In the genomic region with DNA sequence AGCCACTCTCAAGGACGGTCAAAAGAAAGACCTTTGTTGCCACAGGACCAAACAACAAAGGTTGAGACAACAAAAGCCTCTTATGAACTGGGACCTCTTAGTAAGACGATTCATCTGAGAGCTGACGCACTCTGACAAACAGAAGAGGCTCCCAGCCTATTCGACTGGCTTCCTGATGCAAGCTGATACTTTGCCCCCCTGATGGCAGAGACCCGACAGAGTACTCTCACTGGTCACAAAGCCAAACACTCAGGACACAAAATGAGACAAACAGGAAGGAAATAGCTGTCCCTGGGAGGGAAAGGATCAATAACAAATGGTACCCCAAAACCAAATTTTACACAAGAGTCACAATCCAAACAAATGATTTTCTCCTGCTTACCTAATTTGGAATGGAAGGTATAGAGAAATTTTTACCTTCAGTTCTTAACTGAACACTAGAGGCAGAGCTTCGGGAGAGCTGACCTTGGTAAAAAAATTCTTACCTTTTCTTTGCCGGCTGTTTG, we compare ENCODE assay signal across 24 cellular contexts.
DNase-seq lines count a peak whose midpoint lies in the region; ATAC-seq and TF ChIP-seq lines count a peak whose summit lies in the region.
"Had no signal": no experiment of that assay in that cellular context is flagged by ENCODE, and none has a peak within 500 bp of the region (broad histone marks: within the 10 kb centered on the region; RNA-seq: fewer than 3 reads in every experiment).

No MANE protein-coding gene starts in this region.

- H3K27ac ChIP-seq in hepatocyte, result peak overlapping the region; percentile 45
- no peak overlapping the region for H3K27ac ChIP-seq in adrenal gland
- H3K27ac ChIP-seq in tibial nerve, result no peak overlapping the region
- H3K27ac ChIP-seq: brain microvascular endothelial cell, coronary artery, pancreas, suprapubic skin had no signal

- H3K27me3 Mint-ChIP-seq in activated CD8-positive, alpha-beta T cell treated with anti-CD3 and anti-CD28 coated beads, Interleukin-2, amount 10 ng/mL, durations not matched to agents 7 days and 5 days (ENCODE audit: low read depth), result peaks cover 2% of the 10 kb centered on the region
- H3K27me3 Mint-ChIP-seq in activated CD8-positive, alpha-beta T cell treated with anti-CD3 and anti-CD28 coated beads for 36 hours, result no peaks in the 10 kb centered on the region
- no peaks in the 10 kb centered on the region for H3K27me3 Mint-ChIP-seq in type B pancreatic cell
- H3K27me3 Mint-ChIP-seq: activated CD4-positive, alpha-beta T cell treated with anti-CD3 and anti-CD28 coated beads, Interleukin-2, amount 10 ng/mL, durations not matched to agents 7 days and 5 days; activated naive CD8-positive, alpha-beta T cell treated with anti-CD3 and anti-CD28 coated beads, Interleukin-2, amount 50 U/mL, for 24 hours had no signal

- CTCF ChIA-PET in activated CD8-positive, alpha-beta T cell treated with anti-CD3 and anti-CD28 coated beads, Interleukin-2, amount 10 ng/mL, durations not matched to agents 7 days and 5 days (lab: Charles Lee), result interaction anchor here (1.1 to 1.5 kb wide), 2 partner anchors 44 to 77 kb away, joined by 3 to 5 read pairs; no protein-coding TSS in a partner anchor
- CTCF ChIA-PET in activated CD8-positive, alpha-beta T cell treated with anti-CD3 and anti-CD28 coated beads for 36 hours (lab: Charles Lee), result interaction anchor here (0.9 to 1.6 kb wide), 3 partner anchors 62 to 115 kb away, joined by 3 to 4 read pairs (median 3); no protein-coding TSS in a partner anchor

- H3K36me3 Mint-ChIP-seq in activated CD8-positive, alpha-beta T cell treated with anti-CD3 and anti-CD28 coated beads, Interleukin-2, amount 10 ng/mL, durations not matched to agents 7 days and 5 days (ENCODE audit: low read depth), result peaks cover 4% of the 10 kb centered on the region
- no peaks in the 10 kb centered on the region for H3K36me3 Mint-ChIP-seq in activated CD8-positive, alpha-beta T cell treated with anti-CD3 and anti-CD28 coated beads for 36 hours (ENCODE audit: low read depth)
- H3K36me3 Mint-ChIP-seq in type B pancreatic cell, result no peaks in the 10 kb centered on the region
- H3K36me3 Mint-ChIP-seq: stimulated activated effector memory CD8-positive, alpha-beta T cell treated with anti-CD3 and anti-CD28 coated beads, Interleukin-12 subunit alpha, Interleukin-12 subunit beta, amount 100 ng/mL, for 72 hours had no signal

- H3K4me3 Mint-ChIP-seq in activated CD8-positive, alpha-beta T cell treated with anti-CD3 and anti-CD28 coated beads, Interleukin-2, amount 10 ng/mL, durations not matched to agents 7 days and 5 days, result no peak overlapping the region
- no peak overlapping the region for H3K4me3 Mint-ChIP-seq in activated CD8-positive, alpha-beta T cell treated with anti-CD3 and anti-CD28 coated beads for 36 hours
- peak overlapping the region; percentile 67 for H3K4me3 Mint-ChIP-seq in type B pancreatic cell
- H3K4me3 Mint-ChIP-seq: activated CD4-positive, alpha-beta T cell treated with anti-CD3 and anti-CD28 coated beads, Interleukin-2, amount 10 ng/mL, durations not matched to agents 7 days and 5 days; activated naive CD8-positive, alpha-beta T cell treated with anti-CD3 and anti-CD28 coated beads, Interleukin-2, amount 50 U/mL, for 24 hours; CD4-positive, CD25-positive, alpha-beta regulatory T cell; stimulated activated effector memory CD8-positive, alpha-beta T cell treated with anti-CD3 and anti-CD28 coated beads, Interleukin-12 subunit alpha, Interleukin-12 subunit beta, amount 100 ng/mL, for 72 hours had no signal

- DNase-seq in activated CD8-positive, alpha-beta T cell treated with anti-CD3 and anti-CD28 coated beads, Interleukin-2, amount 10 ng/mL, durations not matched to agents 7 days and 5 days, result no peak
- DNase-seq in activated CD8-positive, alpha-beta T cell treated with anti-CD3 and anti-CD28 coated beads for 36 hours, result no peak
- peak; percentile 9 for DNase-seq in RKO (ENCODE audit: low spot score)
- peak; percentile 46 for DNase-seq in hepatocyte (ENCODE audit: low spot score)
- no peak for DNase-seq in type B pancreatic cell (ENCODE audit: extremely low spot score, unreplicated experiment)
- DNase-seq in adrenal gland, result no peak
- no peak for DNase-seq in tibial nerve (ENCODE audit: low spot score in 2 of 2)
- DNase-seq: activated CD4-positive, alpha-beta T cell treated with anti-CD3 and anti-CD28 coated beads, Interleukin-2, amount 10 ng/mL, durations not matched to agents 7 days and 5 days; activated CD8-positive, alpha-beta memory T cell treated with anti-CD3 and anti-CD28 coated beads, Interleukin-2, amount 50 U/mL, for 4 hours; activated naive CD8-positive, alpha-beta T cell treated with anti-CD3 and anti-CD28 coated beads, Interleukin-2, amount 50 U/mL, for 24 hours; brain microvascular endothelial cell; CD4-positive, CD25-positive, alpha-beta regulatory T cell; DMS79; mammary epithelial cell; NCI-H2081 treated with DMSO at 0.1 percent for 48 hours; NCI-H774; OCI-M1; pancreas; SHP77; T-helper 1 cell had no signal

- no peak for TF ChIP-seq EP300 in tibial nerve (IDR thresholded peaks at IDR 0.05)

- 49% methylated on average over 7 of the region's 7 CpGs for whole genome bisulfite sequencing in hepatocyte (ENCODE audit: low lambda C conversion rate, missing lambda C conversion rate)
- 73 to 83% (median 79%) methylated on average over 7 of the region's 7 CpGs for WGBS in adrenal gland, 4 donors
- WGBS in tibial nerve, 2 donors, result 57 to 59% methylated on average over 7 of the region's 7 CpGs

- peak overlapping the region; percentile 23 for H3K4me2 ChIP-seq in hepatocyte

- H3K4me1 Mint-ChIP-seq in activated CD8-positive, alpha-beta T cell treated with anti-CD3 and anti-CD28 coated beads, Interleukin-2, amount 10 ng/mL, durations not matched to agents 7 days and 5 days (ENCODE audit: low read depth), result peaks cover 9% of the 10 kb centered on the region
- H3K4me1 Mint-ChIP-seq in activated CD8-positive, alpha-beta T cell treated with anti-CD3 and anti-CD28 coated beads for 36 hours (ENCODE audit: low read depth), result peaks cover 9% of the 10 kb centered on the region
- peaks cover 17% of the 10 kb centered on the region for H3K4me1 Mint-ChIP-seq in type B pancreatic cell (ENCODE audit: unreplicated experiment)
- H3K4me1 Mint-ChIP-seq: activated CD4-positive, alpha-beta T cell treated with anti-CD3 and anti-CD28 coated beads, Interleukin-2, amount 10 ng/mL, durations not matched to agents 7 days and 5 days; stimulated activated effector memory CD8-positive, alpha-beta T cell treated with anti-CD3 and anti-CD28 coated beads, Interleukin-12 subunit alpha, Interleukin-12 subunit beta, amount 100 ng/mL, for 72 hours had no signal

- H3K4me3 ChIP-seq in hepatocyte, result no peak overlapping the region
- no peak overlapping the region for H3K4me3 ChIP-seq in adrenal gland
- no peak overlapping the region for H3K4me3 ChIP-seq in tibial nerve
- H3K4me3 ChIP-seq: coronary artery, pancreas, suprapubic skin had no signal

- H3K9me2 ChIP-seq in hepatocyte (replicated peaks; ENCODE audit: insufficient read depth), result no peaks in the 10 kb centered on the region

- peak overlapping the region; percentile 26 for H3K27ac Mint-ChIP-seq in activated CD8-positive, alpha-beta T cell treated with anti-CD3 and anti-CD28 coated beads, Interleukin-2, amount 10 ng/mL, durations not matched to agents 7 days and 5 days
- no peak overlapping the region for H3K27ac Mint-ChIP-seq in activated CD8-positive, alpha-beta T cell treated with anti-CD3 and anti-CD28 coated beads for 36 hours
- H3K27ac Mint-ChIP-seq in type B pancreatic cell, result peak overlapping the region; percentile 86
- H3K27ac Mint-ChIP-seq: activated CD4-positive, alpha-beta T cell treated with anti-CD3 and anti-CD28 coated beads, Interleukin-2, amount 10 ng/mL, durations not matched to agents 7 days and 5 days; activated naive CD8-positive, alpha-beta T cell treated with anti-CD3 and anti-CD28 coated beads, Interleukin-2, amount 50 U/mL, for 24 hours; stimulated activated effector memory CD8-positive, alpha-beta T cell treated with anti-CD3 and anti-CD28 coated beads, Interleukin-12 subunit alpha, Interleukin-12 subunit beta, amount 100 ng/mL, for 72 hours had no signal

- no peak for ATAC-seq in activated CD8-positive, alpha-beta T cell treated with anti-CD3 and anti-CD28 coated beads, Interleukin-2, amount 10 ng/mL, durations not matched to agents 7 days and 5 days
- ATAC-seq in activated CD8-positive, alpha-beta T cell treated with anti-CD3 and anti-CD28 coated beads for 36 hours, result no peak
- ATAC-seq in GM18858 (IDR thresholded peaks at IDR 0.05; ENCODE audit: unreplicated experiment), result no peak
- ATAC-seq: activated naive CD8-positive, alpha-beta T cell treated with anti-CD3 and anti-CD28 coated beads, Interleukin-2, amount 50 U/mL, for 24 hours; pancreas; stimulated activated effector memory CD8-positive, alpha-beta T cell treated with anti-CD3 and anti-CD28 coated beads, Interleukin-12 subunit alpha, Interleukin-12 subunit beta, amount 100 ng/mL, for 72 hours had no signal

- H3K9me3 Mint-ChIP-seq in activated CD8-positive, alpha-beta T cell treated with anti-CD3 and anti-CD28 coated beads, Interleukin-2, amount 10 ng/mL, durations not matched to agents 7 days and 5 days (ENCODE audit: insufficient read depth), result peaks cover 10% of the 10 kb centered on the region
- H3K9me3 Mint-ChIP-seq in activated CD8-positive, alpha-beta T cell treated with anti-CD3 and anti-CD28 coated beads for 36 hours, result no peaks in the 10 kb centered on the region
- H3K9me3 Mint-ChIP-seq in type B pancreatic cell, result peaks cover 15% of the 10 kb centered on the region
- H3K9me3 Mint-ChIP-seq: activated CD4-positive, alpha-beta T cell treated with anti-CD3 and anti-CD28 coated beads, Interleukin-2, amount 10 ng/mL, durations not matched to agents 7 days and 5 days; activated naive CD8-positive, alpha-beta T cell treated with anti-CD3 and anti-CD28 coated beads, Interleukin-2, amount 50 U/mL, for 24 hours; stimulated activated effector memory CD8-positive, alpha-beta T cell treated with anti-CD3 and anti-CD28 coated beads, Interleukin-12 subunit alpha, Interleukin-12 subunit beta, amount 100 ng/mL, for 72 hours had no signal

- TF ChIP-seq POLR2A in adrenal gland (IDR thresholded peaks at IDR 0.05) (no peak), tibial nerve (IDR thresholded peaks at IDR 0.05) (no peak)

- no peak for TF ChIP-seq CTCF in activated CD8-positive, alpha-beta T cell treated with anti-CD3 and anti-CD28 coated beads for 36 hours (IDR thresholded peaks at IDR 0.05)
- TF ChIP-seq CTCF in hepatocyte (IDR thresholded peaks at IDR 0.05; ENCODE audit: poor library complexity) (no peak), type B pancreatic cell (conservative IDR thresholded peaks at IDR 0.05) (peak; percentile 15), adrenal gland (IDR thresholded peaks at IDR 0.05) (no peak), tibial nerve (IDR thresholded peaks at IDR 0.05) (no peak)

- H3K9me3 ChIP-seq in hepatocyte (ENCODE audit: low read depth) (no peaks in the 10 kb centered on the region), adrenal gland (replicated peaks in 1 of 3) (no peaks in the 10 kb centered on the region), tibial nerve (no peaks in the 10 kb centered on the region)
- H3K9me3 ChIP-seq: pancreas, suprapubic skin had no signal

- POLR2A ChIA-PET in activated CD8-positive, alpha-beta T cell treated with anti-CD3 and anti-CD28 coated beads, Interleukin-2, amount 10 ng/mL, durations not matched to agents 7 days and 5 days (lab: Charles Lee), result interaction anchor here (1.3 kb wide), 1 partner anchor 8 kb away, joined by 3 read pairs; no protein-coding TSS in a partner anchor
- POLR2A ChIA-PET in activated CD8-positive, alpha-beta T cell treated with anti-CD3 and anti-CD28 coated beads for 36 hours (lab: Charles Lee), result no interaction called here

- H3K4me1 ChIP-seq in hepatocyte (ENCODE audit: insufficient read depth) (no peaks in the 10 kb centered on the region), adrenal gland (replicated peaks in 1 of 2) (no peaks in the 10 kb centered on the region), tibial nerve (no peaks in the 10 kb centered on the region)
- H3K4me1 ChIP-seq: pancreas, suprapubic skin had no signal

- no peaks in the 10 kb centered on the region for H3K79me2 ChIP-seq in hepatocyte

- intact Hi-C loops in activated CD8-positive, alpha-beta T cell treated with anti-CD3 and anti-CD28 coated beads for 36 hours (cut with micrococcal nuclease), result no loop called here
- intact Hi-C loops in adrenal gland (cut with DNase I), result no loop called here

- H4K20me1 ChIP-seq in hepatocyte (ENCODE audit: insufficient read depth, poor library complexity, severe bottlenecking), result no peaks in the 10 kb centered on the region

- H2AFZ ChIP-seq in hepatocyte, result no peak overlapping the region

- H3K27me3 ChIP-seq in hepatocyte, result no peaks in the 10 kb centered on the region
- H3K27me3 ChIP-seq in adrenal gland, result no peaks in the 10 kb centered on the region
- no peaks in the 10 kb centered on the region for H3K27me3 ChIP-seq in tibial nerve
- H3K27me3 ChIP-seq: brain microvascular endothelial cell, pancreas, suprapubic skin had no signal

- H3K36me3 ChIP-seq in hepatocyte (replicated peaks; ENCODE audit: insufficient read depth, low read depth) (no peaks in the 10 kb centered on the region), adrenal gland (replicated peaks in 1 of 2) (no peaks in the 10 kb centered on the region), tibial nerve (no peaks in the 10 kb centered on the region)
- H3K36me3 ChIP-seq: brain microvascular endothelial cell, pancreas, suprapubic skin had no signal

Comparison
In these comparisons a context has a peak if more than half of its experiments do, and no peak if none do; other contexts are left out.
1. DNase-seq: peak in RKO (single experiment) and hepatocyte (single experiment); none in activated CD8-positive, alpha-beta T cell treated with anti-CD3 and anti-CD28 coated beads, Interleukin-2, amount 10 ng/mL, durations not matched to agents 7 days and 5 days (single experiment), activated CD8-positive, alpha-beta T cell treated with anti-CD3 and anti-CD28 coated beads for 36 hours (single experiment), type B pancreatic cell (single experiment), adrenal gland (0 of 7) and tibial nerve (0 of 2).